24 cellular contexts compared by ENCODE assay signal in genomic region chr3:46868948-46869347, GRCh38. TPM values are rescaled to one million over a fixed set of nuclear protein-coding genes. Genes with fewer than 3 reads are reported as not detected.
DNase-seq lines count a peak whose midpoint lies in the region; ATAC-seq, FAIRE-seq and TF ChIP-seq lines count a peak whose summit lies in the region.
"Had no signal": no experiment of that assay in that cellular context is flagged by ENCODE, and none has a peak within 500 bp of the region (broad histone marks: within the 10 kb centered on the region; RNA-seq: fewer than 3 reads in every experiment).

No MANE protein-coding gene starts in this region.

- ATAC-seq in heart left ventricle (no peak), Right ventricle myocardium superior (ENCODE audit: poor library complexity) (no peak), GM21619 (IDR thresholded peaks at IDR 0.05; ENCODE audit: unreplicated experiment) (no peak), T-cell (replicated peaks in 1 of 4) (no peak)
- ATAC-seq: CD8-positive, alpha-beta T cell; Panc1 had no signal

- H3K9me3 ChIP-seq in heart left ventricle (no peaks in the 10 kb centered on the region), kidney (ENCODE audit: control insufficient read depth in 1 of 2, low read length in 2 of 2) (no peaks in the 10 kb centered on the region), neural progenitor cell (ENCODE audit: low read depth) (no peaks in the 10 kb centered on the region), tibial artery (no peaks in the 10 kb centered on the region)
- H3K9me3 ChIP-seq: SJSA1 had no signal

- no peak for TF ChIP-seq POLR2A in heart left ventricle (IDR thresholded peaks at IDR 0.05)

- H3K4me3 Mint-ChIP-seq in neural progenitor cell (no peak overlapping the region), T-cell (no peak overlapping the region)
- H3K4me3 Mint-ChIP-seq: CD8-positive, alpha-beta T cell had no signal

- no peak overlapping the region for H3K4me2 ChIP-seq in neural progenitor cell
- H3K4me2 ChIP-seq: KMS-11 had no signal

- H3K27me3 ChIP-seq in heart left ventricle: no peaks in the 10 kb centered on the region
- no peaks in the 10 kb centered on the region for H3K27me3 ChIP-seq in neural progenitor cell
- H3K27me3 ChIP-seq in tibial artery: no peaks in the 10 kb centered on the region
- H3K27me3 ChIP-seq: SJSA1 had no signal

- H3K9ac ChIP-seq in kidney (ENCODE audit: low read length in 2 of 2): no peak overlapping the region
- no peak overlapping the region for H3K9ac ChIP-seq in neural progenitor cell
- H3K9ac ChIP-seq: KMS-11 had no signal

- no peaks in the 10 kb centered on the region for H3K9me3 Mint-ChIP-seq in neural progenitor cell
- H3K9me3 Mint-ChIP-seq in T-cell: no peaks in the 10 kb centered on the region
- H3K9me3 Mint-ChIP-seq: CD8-positive, alpha-beta T cell had no signal

- no peaks in the 10 kb centered on the region for H3K36me3 Mint-ChIP-seq in neural progenitor cell
- H3K36me3 Mint-ChIP-seq in T-cell: no peaks in the 10 kb centered on the region
- H3K36me3 Mint-ChIP-seq: CD8-positive, alpha-beta T cell had no signal

- H3K27ac Mint-ChIP-seq in neural progenitor cell (peak overlapping the region; percentile 80), T-cell (no peak overlapping the region)
- H3K27ac Mint-ChIP-seq: CD8-positive, alpha-beta T cell had no signal

- H3F3A ChIP-seq in neural progenitor cell (ENCODE audit: low read depth): no peaks in the 10 kb centered on the region

- WGBS in heart left ventricle, 4 donors: 68 to 85% (median 80%) methylated on average over 7 of the region's 7 CpGs

- peak in 2 of 5 donors; percentile 57 to 72 for DNase-seq in heart left ventricle
- no peak for DNase-seq in Right ventricle myocardium superior
- DNase-seq in kidney: peak; percentile 89
- no peak for DNase-seq in neural progenitor cell (ENCODE audit: low spot score)
- no peak for DNase-seq in tibial artery
- DNase-seq in T-cell: no peak
- no peak for DNase-seq in stimulated activated CD8-positive, alpha-beta memory T cell treated with anti-CD3 and anti-CD28 coated beads, Interleukin-4, amount 100 ng/mL, for 48 hours
- DNase-seq: ACHN; C1 segment of cervical spinal cord; CD8-positive, alpha-beta T cell; GOT3; IMR-90; NCI-H1105; NCI-H2029 treated with DMSO at 0.1 percent for 48 hours; NCI-H226; NCI-H510A treated with DMSO at 0.1 percent for 48 hours; NCI-H82 had no signal

- TF ChIP-seq CTCF in heart left ventricle (IDR thresholded peaks at IDR 0.05) (no peak), kidney (IDR thresholded peaks at IDR 0.05; ENCODE audit: borderline replicate concordance, extremely low read depth, insufficient read depth) (no peak), neural progenitor cell (IDR thresholded peaks at IDR 0.05) (no peak), tibial artery (IDR thresholded peaks at IDR 0.05) (no peak)

- no peak overlapping the region for H3K4me3 ChIP-seq in heart left ventricle
- H3K4me3 ChIP-seq in kidney (ENCODE audit: low read length in 2 of 2): no peak overlapping the region
- H3K4me3 ChIP-seq in neural progenitor cell: no peak overlapping the region
- no peak overlapping the region for H3K4me3 ChIP-seq in tibial artery
- H3K4me3 ChIP-seq: SJSA1 had no signal

- H3K79me2 ChIP-seq in neural progenitor cell (ENCODE audit: low read depth): no peaks in the 10 kb centered on the region

- no peaks in the 10 kb centered on the region for H4K20me1 ChIP-seq in neural progenitor cell (ENCODE audit: low read depth)

- CTCF ChIA-PET in T-cell (lab: Charles Lee): interaction anchor here in 1 of 2 donors (0.6 kb wide), 1 partner anchor 24 kb away, joined by 3 read pairs; no protein-coding TSS in a partner anchor

- H3K27me3 Mint-ChIP-seq in neural progenitor cell (ENCODE audit: insufficient read depth, low read depth) (peaks cover 9% of the 10 kb centered on the region), T-cell (peaks cover 0 to 13% of the 10 kb centered on the region in 2 donors)

- intact Hi-C loops in heart left ventricle (cut with DNase I) (loop anchor here in 8 of 10 donors (5.0 to 10.0 kb wide), 5 partner anchors 38 to 456 kb away; partner anchors contain the start of genes CCDC12 (in 1 of the 8), NBEAL2 (in 1 of the 8) and TMIE (in 1 of the 8)), Right ventricle myocardium superior (cut with DNase I) (no loop called here), kidney (cut with DNase I) (no loop called here), tibial artery (cut with DNase I; ENCODE audit: low total_unique reads) (loop anchor here (5.0 kb wide), 1 partner anchor 38 kb away; no protein-coding TSS in a partner anchor)

- H3K36me3 ChIP-seq in heart left ventricle: no peaks in the 10 kb centered on the region
- no peaks in the 10 kb centered on the region for H3K36me3 ChIP-seq in kidney (ENCODE audit: control insufficient read depth in 1 of 2, insufficient read depth in 2 of 2, low read length in 2 of 2)
- no peaks in the 10 kb centered on the region for H3K36me3 ChIP-seq in neural progenitor cell
- no peaks in the 10 kb centered on the region for H3K36me3 ChIP-seq in tibial artery
- H3K36me3 ChIP-seq: SJSA1 had no signal

- POLR2A ChIA-PET in T-cell (lab: Charles Lee): no interaction called here

- H3K4me1 Mint-ChIP-seq in neural progenitor cell (peaks cover 22% of the 10 kb centered on the region), T-cell (peaks cover 2 to 11% (median 2%) of the 10 kb centered on the region in 3 donors)

- FAIRE-seq in kidney (lab: Jason Lieb, UNC): no peak
- FAIRE-seq: GM12892, GM18507 had no signal

- peak overlapping the region in 7 of 12 donors; percentile 76 to 100 (median 96) for H3K27ac ChIP-seq in heart left ventricle
- H3K27ac ChIP-seq in kidney (ENCODE audit: low read depth in 2 of 2, low read length in 2 of 2): peak overlapping the region; percentile 66 to 86
- H3K27ac ChIP-seq in neural progenitor cell: no peak overlapping the region
- peak overlapping the region; percentile 84 to 88 for H3K27ac ChIP-seq in tibial artery
- H3K27ac ChIP-seq: 22Rv1, KMS-11, SJSA1 had no signal

- peaks cover 13 to 91% (median 54%) of the 10 kb centered on the region in 12 donors for H3K4me1 ChIP-seq in heart left ventricle
- H3K4me1 ChIP-seq in kidney (ENCODE audit: control insufficient read depth in 1 of 2, insufficient read depth in 1 of 2, low read depth in 1 of 2, low read length in 2 of 2): peaks cover 48 to 64% of the 10 kb centered on the region in 2 donors
- no peaks in the 10 kb centered on the region for H3K4me1 ChIP-seq in neural progenitor cell
- peaks cover 4 to 87% (median 76%) of the 10 kb centered on the region in 4 donors for H3K4me1 ChIP-seq in tibial artery

- no peak overlapping the region for H2AFZ ChIP-seq in neural progenitor cell (replicated peaks)

RNA-seq across cellular contexts. Expression of gene MYL3, which starts 5.7 kb away (rescaled TPM):
- over 10,000 TPM in 1 of 9 donors, 1,000 to 10,000 TPM in 8; 4,961 to 10,676 (median 6,839) TPM for total RNA-seq in heart left ventricle
- over 10,000 TPM in 1 of 2 donors, 1,000 to 10,000 TPM in 1; 5,594 to 12,544 TPM for polyA plus RNA-seq in heart left ventricle
- 10,727 TPM for total RNA-seq in Right ventricle myocardium superior
- 41.3 TPM for total RNA-seq in kidney
- 81.9 TPM for polyA plus RNA-seq in kidney (ENCODE audit: insufficient read depth, low read depth, low replicate concordance)
- total RNA-seq in neural progenitor cell (ENCODE audit: low replicate concordance): not detected in 2 replicates
- not detected for total RNA-seq in T-cell
- total RNA-seq: CD8-positive, alpha-beta T cell; IMR-90; SJSA1 had no signal

RNA-seq across cellular contexts. Expression of gene PTH1R, which starts 8.6 kb away (rescaled TPM):
- 10 to 100 TPM in 2 of 9 donors, 1 to 10 TPM in 7; 2.1 to 15.6 (median 6.0) TPM for total RNA-seq in heart left ventricle
- 10 to 100 TPM in 1 of 2 donors, 1 to 10 TPM in 1; 6.5 to 23.4 TPM for polyA plus RNA-seq in heart left ventricle
- 11.8 TPM for total RNA-seq in Right ventricle myocardium superior
- total RNA-seq in kidney: 286 TPM
- 1,885 TPM for polyA plus RNA-seq in kidney (ENCODE audit: insufficient read depth, low read depth, low replicate concordance)
- total RNA-seq in neural progenitor cell (ENCODE audit: low replicate concordance): 0.43 TPM in 1 of 2 replicates, not detected in the other
- under 1 TPM in 1 of 5 donors, not detected in 4; 0.32 TPM for total RNA-seq in T-cell
- total RNA-seq: CD8-positive, alpha-beta T cell; SJSA1 had no signal

Comparison
In these comparisons a context has a peak if more than half of its experiments do, and no peak if none do; other contexts are left out.
1. intact Hi-C loops: an anchor here in heart left ventricle (5.0 to 10.0 kb wide) and tibial artery (5.0 kb wide); none called in Right ventricle myocardium superior and kidney.
2. RNA of gene MYL3, which starts 5.7 kb away (total RNA-seq): 10,727 TPM in Right ventricle myocardium superior (single experiment) and 4,961 to 10,676 TPM in heart left ventricle; 41.3 TPM in kidney (single experiment), not detected in neural progenitor cell and not detected in T-cell; every median in the first group is over 100 times any median in the second.
3. RNA of gene PTH1R, which starts 8.6 kb away (total RNA-seq): 286 TPM in kidney (single experiment); 11.8 TPM in Right ventricle myocardium superior (single experiment), 2.1 to 15.6 TPM in heart left ventricle, 0.32 TPM in T-cell and 0.43 TPM in neural progenitor cell; every median in the first group is over 10 times any median in the second.